ENCODE assay signal across 8 cellular contexts in genomic region chr18:62442391-62442790, GRCh38.
"Had no signal": no experiment of that assay in that cellular context is flagged by ENCODE, and none has a peak within 500 bp of the region (broad histone marks: within the 10 kb centered on the region; RNA-seq: fewer than 3 reads in every experiment).

No MANE protein-coding gene starts in this region.

- FAIRE-seq: HTR-8/SVneo had no signal

- H3K4me2 ChIP-seq: GM23338 had no signal

- H3K36me3 ChIP-seq: HAP-1 had no signal

- H3K27ac ChIP-seq: HL-60 had no signal

- DNase-seq: H7, HFFc6, KBM-7 had no signal

- H2AFZ ChIP-seq: GM23338 had no signal

- H3K4me3 ChIP-seq: GM23338, HAP-1 had no signal

- H3K4me1 ChIP-seq: HAP-1 had no signal

- ATAC-seq: GM23338, HCT116 had no signal

- H3K9me3 ChIP-seq: HAP-1 had no signal
